In genomic region chr2:97005353-97005752, GRCh38 we compare ENCODE assay signal across 10 cellular contexts. TPM values are rescaled to one million over a fixed set of nuclear protein-coding genes. Genes with fewer than 3 reads are reported as not detected.
DNase-seq lines count a peak whose midpoint lies in the region; ATAC-seq and TF ChIP-seq lines count a peak whose summit lies in the region.
"Had no signal": no experiment of that assay in that cellular context is flagged by ENCODE, and none has a peak within 500 bp of the region (broad histone marks: within the 10 kb centered on the region; RNA-seq: fewer than 3 reads in every experiment).

No MANE protein-coding gene starts in this region.

- no peaks in the 10 kb centered on the region for H3K79me2 ChIP-seq in H9 (ENCODE audit: insufficient read depth, low read length)

- CTCF ChIA-PET in CD4-positive, alpha-beta T cell (lab: Charles Lee): interaction anchor here (1.0 kb wide), 1 partner anchor 107 kb away, joined by 3 read pairs; the partner anchor contains the start of gene ANKRD36

- H3K23ac ChIP-seq in H9 (ENCODE audit: insufficient read length, low read depth, low read length): no peak overlapping the region

- H2AK5ac ChIP-seq in H9 (ENCODE audit: insufficient read length, low read length): no peak overlapping the region

- TF ChIP-seq CTCF in CD4-positive, alpha-beta T cell (IDR thresholded peaks at IDR 0.05): peak; percentile 24
- peak; percentile 60 for TF ChIP-seq CTCF in H9 (conservative IDR thresholded peaks at IDR 0.05)

- intact Hi-C loops in CD4-positive, alpha-beta T cell (cut with DNase I, micrococcal nuclease): no loop called here

- POLR2A ChIA-PET in CD4-positive, alpha-beta T cell (lab: Charles Lee): no interaction called here

- no peaks in the 10 kb centered on the region for H3K23me2 ChIP-seq in H9 (ENCODE audit: insufficient read length, low read depth, low read length, poor library complexity, severe bottlenecking)

- H2BK15ac ChIP-seq in H9 (ENCODE audit: low read depth, low read length): no peak overlapping the region

- no peak overlapping the region for H4K8ac ChIP-seq in H9 (replicated peaks; ENCODE audit: insufficient read length, low read depth, low read length)

- no peak overlapping the region for H4K5ac ChIP-seq in H9 (ENCODE audit: insufficient read length, low read depth, low read length)

- no peak overlapping the region for H3K18ac ChIP-seq in H9 (ENCODE audit: insufficient read length, low read depth, low read length)

- H3K9me3 Mint-ChIP-seq in CD4-positive, alpha-beta T cell: no peaks in the 10 kb centered on the region
- no peaks in the 10 kb centered on the region for H3K9me3 Mint-ChIP-seq in H9

- H3K4me2 ChIP-seq in H9 (ENCODE audit: insufficient read depth, insufficient read length, low read length): no peak overlapping the region

- no peak overlapping the region for H3K14ac ChIP-seq in H9 (ENCODE audit: insufficient read depth, low read length)

- no peaks in the 10 kb centered on the region for H3K36me3 Mint-ChIP-seq in CD4-positive, alpha-beta T cell (ENCODE audit: low read depth)
- no peaks in the 10 kb centered on the region for H3K36me3 Mint-ChIP-seq in H9 (ENCODE audit: insufficient read depth in 1 of 3, low read depth in 3 of 3)

- H3K9ac ChIP-seq in H9 (ENCODE audit: extremely low read depth, insufficient read length, low read length): no peak overlapping the region

- no peak overlapping the region for H3K27ac Mint-ChIP-seq in CD4-positive, alpha-beta T cell
- no peak overlapping the region for H3K27ac Mint-ChIP-seq in H9

- no peak overlapping the region for H4K91ac ChIP-seq in H9 (ENCODE audit: insufficient read length, low read depth, low read length)

- no peaks in the 10 kb centered on the region for H3K4me1 Mint-ChIP-seq in CD4-positive, alpha-beta T cell (ENCODE audit: low read depth)
- H3K4me1 Mint-ChIP-seq in H9: no peaks in the 10 kb centered on the region

- no peak overlapping the region for H2BK120ac ChIP-seq in H9 (ENCODE audit: low read depth, low read length, poor library complexity, severe bottlenecking)

- H3K79me1 ChIP-seq in H9 (ENCODE audit: insufficient read depth, low read depth, low read length, poor library complexity, severe bottlenecking): no peaks in the 10 kb centered on the region

- no peak overlapping the region for H3T11ph ChIP-seq in H9 (ENCODE audit: low read length)

- H3K27ac ChIP-seq in CD4-positive, alpha-beta T cell (ENCODE audit: low read depth, low read length): no peak overlapping the region
- H3K27ac ChIP-seq in H9 (ENCODE audit: insufficient read length, low read depth, low read length): no peak overlapping the region
- H3K27ac ChIP-seq: ovary had no signal

- ATAC-seq in CD4-positive, alpha-beta T cell (ENCODE audit: poor library complexity): no peak
- ATAC-seq in SK-N-SH treated with all-trans-retinoic acid at 6 μM for 48 hours (peak; percentile 60; the same call in 2 of the 3 replicates), GM18873 (IDR thresholded peaks at IDR 0.05; ENCODE audit: low FRiP score, unreplicated experiment) (no peak), GM18517 (IDR thresholded peaks at IDR 0.05; ENCODE audit: unreplicated experiment) (no peak), HG02588 (IDR thresholded peaks at IDR 0.05; ENCODE audit: unreplicated experiment) (no peak)

- no peak overlapping the region for H2BK5ac ChIP-seq in H9 (ENCODE audit: insufficient read length, low read length)

- peaks cover 5% of the 10 kb centered on the region for H3K27me3 Mint-ChIP-seq in CD4-positive, alpha-beta T cell
- peaks cover 16% of the 10 kb centered on the region for H3K27me3 Mint-ChIP-seq in H9 (ENCODE audit: low read depth)

- H2AFZ ChIP-seq in H9 (ENCODE audit: low read length): no peak overlapping the region

- H2BK12ac ChIP-seq in H9 (ENCODE audit: insufficient read length, low read depth, low read length): no peak overlapping the region

- no peak overlapping the region for H2BK20ac ChIP-seq in H9 (ENCODE audit: low read depth, low read length, poor library complexity, severe bottlenecking)

- H3K4ac ChIP-seq in H9 (ENCODE audit: low read depth, low read length): no peak overlapping the region

- DNase-seq in CD4-positive, alpha-beta T cell: no peak
- no peak for DNase-seq in H9
- peak; percentile 26 for DNase-seq in iPS-NIHi11 (ENCODE audit: low spot score)
- no peak for DNase-seq in medulla oblongata (ENCODE audit: extremely low spot score)
- DNase-seq: central memory CD4-positive, alpha-beta T cell; ovary had no signal

- no peak overlapping the region for H3K56ac ChIP-seq in H9 (ENCODE audit: insufficient read length, low read depth, low read length)

- no peaks in the 10 kb centered on the region for H3K4me1 ChIP-seq in H9 (ENCODE audit: insufficient read depth, low read length)

- no peaks in the 10 kb centered on the region for H3K9me3 ChIP-seq in CD4-positive, alpha-beta T cell (ENCODE audit: control insufficient read depth, low read length)
- no peaks in the 10 kb centered on the region for H3K9me3 ChIP-seq in H9 (ENCODE audit: control insufficient read depth, low read depth, low read length)
- H3K9me3 ChIP-seq: ovary had no signal

- H4K20me1 ChIP-seq in H9 (ENCODE audit: control insufficient read depth, insufficient read depth, insufficient read length): no peaks in the 10 kb centered on the region

- no peaks in the 10 kb centered on the region for H3K27me3 ChIP-seq in CD4-positive, alpha-beta T cell (ENCODE audit: control insufficient read depth, insufficient read depth, low read length)
- no peaks in the 10 kb centered on the region for H3K27me3 ChIP-seq in H9 (ENCODE audit: insufficient read depth, low read length)
- H3K27me3 ChIP-seq: ovary had no signal

- H3K4me3 Mint-ChIP-seq in CD4-positive, alpha-beta T cell: no peak overlapping the region
- no peak overlapping the region for H3K4me3 Mint-ChIP-seq in H9

TF ChIP-seq in SK-N-SH treated with all-trans-retinoic acid at 6 μM for 48 hours, 23 proteins besides CTCF, POLR2A, EP300 and RAD21:
- TF ChIP-seq ESRRG (CRISPR knock-in tag; IDR thresholded peaks at IDR 0.05) (no peak), PATZ1 (CRISPR knock-in tag; IDR thresholded peaks at IDR 0.05; ENCODE audit: borderline replicate concordance) (no peak), ARNTL (CRISPR knock-in tag; IDR thresholded peaks at IDR 0.05; ENCODE audit: borderline replicate concordance, low read depth) (no peak), ZFP3 (CRISPR knock-in tag; IDR thresholded peaks at IDR 0.05) (no peak), ZC3H10 (CRISPR knock-in tag; IDR thresholded peaks at IDR 0.05) (no peak), CSRNP3 (CRISPR knock-in tag; IDR thresholded peaks at IDR 0.05) (no peak), CREB5 (CRISPR knock-in tag; IDR thresholded peaks at IDR 0.05; ENCODE audit: low read depth) (no peak), OSR1 (CRISPR knock-in tag; IDR thresholded peaks at IDR 0.05) (no peak)
TF ChIP-seq in SK-N-SH treated with all-trans-retinoic acid at 6 μM for 48 hours: peak in this region for 0.

RNA-seq across cellular contexts. Expression of gene FAM178B, which starts 19.0 kb away (rescaled TPM):
- total RNA-seq in CD4-positive, alpha-beta T cell: under 1 TPM; 0.20 to 0.96 TPM
- 0.24 and 0.39 TPM in 2 replicates for total RNA-seq in H9 (2021)
